1 cellular context compared by ENCODE assay signal in genomic region chr7:50558380-50559051, GRCh38.
A peak's percentile ranks its signal among the peaks of the same experiment; 100 is the strongest.
TF ChIP-seq lines count a peak whose summit lies in the region.

No MANE protein-coding gene starts in this region.

TF ChIP-seq in K562, 482 proteins besides CTCF, POLR2A, EP300 and RAD21 (continued from another document and continues in another):
- TF ChIP-seq, protein P1, sequence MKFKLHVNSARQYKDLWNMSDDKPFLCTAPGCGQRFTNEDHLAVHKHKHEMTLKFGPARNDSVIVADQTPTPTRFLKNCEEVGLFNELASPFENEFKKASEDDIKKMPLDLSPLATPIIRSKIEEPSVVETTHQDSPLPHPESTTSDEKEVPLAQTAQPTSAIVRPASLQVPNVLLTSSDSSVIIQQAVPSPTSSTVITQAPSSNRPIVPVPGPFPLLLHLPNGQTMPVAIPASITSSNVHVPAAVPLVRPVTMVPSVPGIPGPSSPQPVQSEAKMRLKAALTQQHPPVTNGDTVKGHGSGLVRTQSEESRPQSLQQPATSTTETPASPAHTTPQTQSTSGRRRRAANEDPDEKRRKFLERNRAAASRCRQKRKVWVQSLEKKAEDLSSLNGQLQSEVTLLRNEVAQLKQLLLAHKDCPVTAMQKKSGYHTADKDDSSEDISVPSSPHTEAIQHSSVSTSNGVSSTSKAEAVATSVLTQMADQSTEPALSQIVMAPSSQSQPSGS (CRISPR knock-in tag; IDR thresholded peaks at IDR 0.05) = no peak
- TF ChIP-seq ZNF592 (IDR thresholded peaks at IDR 0.05) = no peak
- no peak for TF ChIP-seq ZZZ3 (IDR thresholded peaks at IDR 0.05)
- no peak for TF ChIP-seq ZNF41 (CRISPR knock-in tag; conservative IDR thresholded peaks at IDR 0.05)
- no peak for TF ChIP-seq FOXO4 (CRISPR knock-in tag; IDR thresholded peaks at IDR 0.05)
- TF ChIP-seq SMAD4 (CRISPR knock-in tag; conservative IDR thresholded peaks at IDR 0.05) = peak; percentile 70; the same call in 1 of the 2 replicates
- no peak for TF ChIP-seq MCM3 (IDR thresholded peaks at IDR 0.05)
- no peak for TF ChIP-seq EHMT2 (IDR thresholded peaks at IDR 0.05)
- TF ChIP-seq ETV1 (tag; conservative IDR thresholded peaks at IDR 0.05; ENCODE audit: low read depth) = peak; percentile 28; the same call in 1 of the 2 replicates
- no peak for TF ChIP-seq ATF6 (CRISPR knock-in tag; IDR thresholded peaks at IDR 0.05)
- no peak for TF ChIP-seq CSDE1 (IDR thresholded peaks at IDR 0.05)
- no peak for TF ChIP-seq CBX1 (IDR thresholded peaks at IDR 0.05; ENCODE audit: low read depth)
- no peak for TF ChIP-seq ZKSCAN1 (IDR thresholded peaks at IDR 0.05; ENCODE audit: low read depth, low read length)
- TF ChIP-seq, protein P2, sequence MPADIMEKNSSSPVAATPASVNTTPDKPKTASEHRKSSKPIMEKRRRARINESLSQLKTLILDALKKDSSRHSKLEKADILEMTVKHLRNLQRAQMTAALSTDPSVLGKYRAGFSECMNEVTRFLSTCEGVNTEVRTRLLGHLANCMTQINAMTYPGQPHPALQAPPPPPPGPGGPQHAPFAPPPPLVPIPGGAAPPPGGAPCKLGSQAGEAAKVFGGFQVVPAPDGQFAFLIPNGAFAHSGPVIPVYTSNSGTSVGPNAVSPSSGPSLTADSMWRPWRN (IDR thresholded peaks at IDR 0.05; ENCODE audit: low read depth) = peak; percentile 97
- TF ChIP-seq HOXB6 (CRISPR knock-in tag; IDR thresholded peaks at IDR 0.05; ENCODE audit: borderline replicate concordance) = no peak
- no peak for TF ChIP-seq SIRT6 (IDR thresholded peaks at IDR 0.05; ENCODE audit: low read depth, low read length)
- TF ChIP-seq ZEB2 (IDR thresholded peaks at IDR 0.05) = no peak
- TF ChIP-seq ZNF24 (IDR thresholded peaks at IDR 0.05) = no peak
- no peak for TF ChIP-seq CREB5 (CRISPR knock-in tag; IDR thresholded peaks at IDR 0.05)
- no peak for TF ChIP-seq ZNF778 (CRISPR knock-in tag; IDR thresholded peaks at IDR 0.05)
- TF ChIP-seq ESRRB (CRISPR knock-in tag; IDR thresholded peaks at IDR 0.05; ENCODE audit: borderline replicate concordance) = no peak
- TF ChIP-seq, protein P3, sequence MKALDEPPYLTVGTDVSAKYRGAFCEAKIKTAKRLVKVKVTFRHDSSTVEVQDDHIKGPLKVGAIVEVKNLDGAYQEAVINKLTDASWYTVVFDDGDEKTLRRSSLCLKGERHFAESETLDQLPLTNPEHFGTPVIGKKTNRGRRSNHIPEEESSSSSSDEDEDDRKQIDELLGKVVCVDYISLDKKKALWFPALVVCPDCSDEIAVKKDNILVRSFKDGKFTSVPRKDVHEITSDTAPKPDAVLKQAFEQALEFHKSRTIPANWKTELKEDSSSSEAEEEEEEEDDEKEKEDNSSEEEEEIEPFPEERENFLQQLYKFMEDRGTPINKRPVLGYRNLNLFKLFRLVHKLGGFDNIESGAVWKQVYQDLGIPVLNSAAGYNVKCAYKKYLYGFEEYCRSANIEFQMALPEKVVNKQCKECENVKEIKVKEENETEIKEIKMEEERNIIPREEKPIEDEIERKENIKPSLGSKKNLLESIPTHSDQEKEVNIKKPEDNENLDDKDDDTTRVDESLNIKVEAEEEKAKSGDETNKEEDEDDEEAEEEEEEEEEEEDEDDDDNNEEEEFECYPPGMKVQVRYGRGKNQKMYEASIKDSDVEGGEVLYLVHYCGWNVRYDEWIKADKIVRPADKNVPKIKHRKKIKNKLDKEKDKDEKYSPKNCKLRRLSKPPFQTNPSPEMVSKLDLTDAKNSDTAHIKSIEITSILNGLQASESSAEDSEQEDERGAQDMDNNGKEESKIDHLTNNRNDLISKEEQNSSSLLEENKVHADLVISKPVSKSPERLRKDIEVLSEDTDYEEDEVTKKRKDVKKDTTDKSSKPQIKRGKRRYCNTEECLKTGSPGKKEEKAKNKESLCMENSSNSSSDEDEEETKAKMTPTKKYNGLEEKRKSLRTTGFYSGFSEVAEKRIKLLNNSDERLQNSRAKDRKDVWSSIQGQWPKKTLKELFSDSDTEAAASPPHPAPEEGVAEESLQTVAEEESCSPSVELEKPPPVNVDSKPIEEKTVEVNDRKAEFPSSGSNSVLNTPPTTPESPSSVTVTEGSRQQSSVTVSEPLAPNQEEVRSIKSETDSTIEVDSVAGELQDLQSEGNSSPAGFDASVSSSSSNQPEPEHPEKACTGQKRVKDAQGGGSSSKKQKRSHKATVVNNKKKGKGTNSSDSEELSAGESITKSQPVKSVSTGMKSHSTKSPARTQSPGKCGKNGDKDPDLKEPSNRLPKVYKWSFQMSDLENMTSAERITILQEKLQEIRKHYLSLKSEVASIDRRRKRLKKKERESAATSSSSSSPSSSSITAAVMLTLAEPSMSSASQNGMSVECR (CRISPR knock-in tag; IDR thresholded peaks at IDR 0.05) = no peak
- TF ChIP-seq TAL1 (IDR thresholded peaks at IDR 0.05) = peak; percentile 92
- no peak for TF ChIP-seq POU5F1 (IDR thresholded peaks at IDR 0.05; ENCODE audit: borderline replicate concordance, low read depth, low read length, partially characterized antibody)
- no peak for TF ChIP-seq WHSC1 (IDR thresholded peaks at IDR 0.05; ENCODE audit: low read length)
- peak in 1 of 2 experiments; percentile 71; a peak in 2 of 4 replicates for TF ChIP-seq FOXA3 (CRISPR knock-in tag; conservative IDR thresholded peaks at IDR 0.05 in 1 of 2, IDR thresholded peaks at IDR 0.05 in 1 of 2)
- TF ChIP-seq, protein P4, sequence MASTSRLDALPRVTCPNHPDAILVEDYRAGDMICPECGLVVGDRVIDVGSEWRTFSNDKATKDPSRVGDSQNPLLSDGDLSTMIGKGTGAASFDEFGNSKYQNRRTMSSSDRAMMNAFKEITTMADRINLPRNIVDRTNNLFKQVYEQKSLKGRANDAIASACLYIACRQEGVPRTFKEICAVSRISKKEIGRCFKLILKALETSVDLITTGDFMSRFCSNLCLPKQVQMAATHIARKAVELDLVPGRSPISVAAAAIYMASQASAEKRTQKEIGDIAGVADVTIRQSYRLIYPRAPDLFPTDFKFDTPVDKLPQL (IDR thresholded peaks at IDR 0.05; ENCODE audit: extremely low read depth, insufficient read length) = no peak
- TF ChIP-seq, protein P5, sequence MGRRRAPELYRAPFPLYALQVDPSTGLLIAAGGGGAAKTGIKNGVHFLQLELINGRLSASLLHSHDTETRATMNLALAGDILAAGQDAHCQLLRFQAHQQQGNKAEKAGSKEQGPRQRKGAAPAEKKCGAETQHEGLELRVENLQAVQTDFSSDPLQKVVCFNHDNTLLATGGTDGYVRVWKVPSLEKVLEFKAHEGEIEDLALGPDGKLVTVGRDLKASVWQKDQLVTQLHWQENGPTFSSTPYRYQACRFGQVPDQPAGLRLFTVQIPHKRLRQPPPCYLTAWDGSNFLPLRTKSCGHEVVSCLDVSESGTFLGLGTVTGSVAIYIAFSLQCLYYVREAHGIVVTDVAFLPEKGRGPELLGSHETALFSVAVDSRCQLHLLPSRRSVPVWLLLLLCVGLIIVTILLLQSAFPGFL (CRISPR knock-in tag; IDR thresholded peaks at IDR 0.05) = no peak
- TF ChIP-seq STAT5A (IDR thresholded peaks at IDR 0.05; ENCODE audit: borderline replicate concordance, low read length) = peak; percentile 88
- peak; percentile 66; the same call in 1 of the 2 replicates for TF ChIP-seq CTBP1 (IDR thresholded peaks at IDR 0.05; ENCODE audit: borderline replicate concordance)
- no peak for TF ChIP-seq ZNF354B (CRISPR knock-in tag; IDR thresholded peaks at IDR 0.05)
- TF ChIP-seq ZBTB8A (IDR thresholded peaks at IDR 0.05; ENCODE audit: partially characterized antibody) = no peak
- no peak for TF ChIP-seq ZNF445 (CRISPR knock-in tag; IDR thresholded peaks at IDR 0.05; ENCODE audit: low read depth)
- TF ChIP-seq MTA2 (IDR thresholded peaks at IDR 0.05; ENCODE audit: low read depth) = peak; percentile 90
- no peak for TF ChIP-seq NCOA4 (IDR thresholded peaks at IDR 0.05; ENCODE audit: partially characterized antibody)
- no peak for TF ChIP-seq AFF4 (CRISPR knock-in tag; IDR thresholded peaks at IDR 0.05)
- no peak for TF ChIP-seq ZFP36 (IDR thresholded peaks at IDR 0.05; ENCODE audit: low read depth, low read length, partially characterized antibody)
- TF ChIP-seq FIP1L1 (IDR thresholded peaks at IDR 0.05; ENCODE audit: low read depth, low read length, poor library complexity, severe bottlenecking) = no peak
- no peak for TF ChIP-seq ZNF699 (CRISPR knock-in tag; IDR thresholded peaks at IDR 0.05; ENCODE audit: insufficient replicate concordance)
- TF ChIP-seq TRIM28 (IDR thresholded peaks at IDR 0.05) = no peak
